In the genomic region with DNA sequence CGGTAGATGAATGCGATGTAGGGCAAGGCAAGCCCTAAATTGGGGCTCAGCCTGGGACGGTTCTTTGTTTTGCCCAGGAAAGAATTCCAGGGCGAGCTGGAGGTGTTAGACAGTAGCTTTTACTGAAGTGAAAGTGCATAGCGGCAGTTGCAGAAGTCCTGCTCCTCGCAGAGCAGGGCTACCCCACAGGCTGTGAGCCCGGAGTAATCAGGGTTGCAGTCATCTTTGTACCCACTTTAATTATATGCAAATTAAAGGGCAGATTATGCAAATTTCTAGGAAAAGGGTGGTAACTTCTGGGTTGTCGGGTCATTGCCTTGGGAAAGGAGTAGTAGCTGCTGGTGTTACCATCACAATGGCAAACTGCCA, we compare ENCODE assay signal across 8 cellular contexts. TPM values are rescaled to one million over a fixed set of nuclear protein-coding genes. Genes with fewer than 3 reads are reported as not detected.
DNase-seq lines count a peak whose midpoint lies in the region; ATAC-seq and TF ChIP-seq lines count a peak whose summit lies in the region.
"Had no signal": no experiment of that assay in that cellular context is flagged by ENCODE, and none has a peak within 500 bp of the region (broad histone marks: within the 10 kb centered on the region; RNA-seq: fewer than 3 reads in every experiment).

No MANE protein-coding gene starts in this region.

- no peaks in the 10 kb centered on the region for H3K9me3 Mint-ChIP-seq in activated CD4-positive, alpha-beta memory T cell treated with anti-CD3 and anti-CD28 coated beads for 36 hours
- no peaks in the 10 kb centered on the region for H3K9me3 Mint-ChIP-seq in natural killer cell

- H3K36me3 Mint-ChIP-seq in activated CD4-positive, alpha-beta memory T cell treated with anti-CD3 and anti-CD28 coated beads for 36 hours, result peaks cover 6% of the 10 kb centered on the region
- no peaks in the 10 kb centered on the region for H3K36me3 Mint-ChIP-seq in natural killer cell

- H3K4me1 Mint-ChIP-seq in activated CD4-positive, alpha-beta memory T cell treated with anti-CD3 and anti-CD28 coated beads for 36 hours (ENCODE audit: low read depth), result peaks cover 47% of the 10 kb centered on the region
- H3K4me1 Mint-ChIP-seq in natural killer cell, result peaks cover 59 to 65% of the 10 kb centered on the region in 2 donors

- H3K4me3 ChIP-seq in GM08714 (ENCODE audit: low read length), result peak overlapping the region; percentile 55; the same call in 1 of the 2 replicates

- POLR2A ChIA-PET in activated CD4-positive, alpha-beta memory T cell treated with anti-CD3 and anti-CD28 coated beads for 36 hours (lab: Charles Lee), result interaction anchor here (0.6 to 4.6 kb wide), 5 partner anchors 9 to 65 kb away, joined by 3 to 59 read pairs (median 14); a partner anchor contains a TSS

- CTCF ChIA-PET in activated CD4-positive, alpha-beta memory T cell treated with anti-CD3 and anti-CD28 coated beads for 36 hours (lab: Charles Lee), result interaction anchor here (1.0 to 5.5 kb wide), 7 partner anchors 11 to 65 kb away, joined by 3 to 29 read pairs (median 5); a partner anchor contains a TSS

- TF ChIP-seq CTCF in natural killer cell (IDR thresholded peaks at IDR 0.05), result no peak

- intact Hi-C loops in activated CD4-positive, alpha-beta memory T cell treated with anti-CD3 and anti-CD28 coated beads for 36 hours (cut with micrococcal nuclease), result loop anchor here (5.0 kb wide), 2 partner anchors 141 to 286 kb away; no protein-coding TSS in a partner anchor
- intact Hi-C loops in natural killer cell (cut with micrococcal nuclease), result loop anchor here (5.0 kb wide), 2 partner anchors 141 to 384 kb away; no protein-coding TSS in a partner anchor

- peak; percentile 16 for DNase-seq in activated CD4-positive, alpha-beta memory T cell treated with anti-CD3 and anti-CD28 coated beads for 36 hours
- peak; percentile 27 for DNase-seq in natural killer cell
- no peak for DNase-seq in COR-L47 (lab: John Stamatoyannopoulos, UW)
- no peak for DNase-seq in SK-N-DZ (ENCODE audit: low spot score)
- DNase-seq in NCI-H1417 treated with DMSO at 0.1 percent for 48 hours (lab: John Stamatoyannopoulos, UW), result no peak
- DNase-seq: NCI-H1105 treated with DMSO at 0.1 percent for 48 hours had no signal

- peak overlapping the region; percentile 94 for H3K27ac Mint-ChIP-seq in activated CD4-positive, alpha-beta memory T cell treated with anti-CD3 and anti-CD28 coated beads for 36 hours
- H3K27ac Mint-ChIP-seq in natural killer cell, result peak overlapping the region; percentile 97 to 99

- ATAC-seq in HG02981 (IDR thresholded peaks at IDR 0.05; ENCODE audit: unreplicated experiment) (peak; percentile 38), natural killer cell (no peak)

- peak overlapping the region; percentile 75 for H3K4me3 Mint-ChIP-seq in activated CD4-positive, alpha-beta memory T cell treated with anti-CD3 and anti-CD28 coated beads for 36 hours
- H3K4me3 Mint-ChIP-seq in natural killer cell, result peak overlapping the region; percentile 99

- no peaks in the 10 kb centered on the region for H3K27me3 Mint-ChIP-seq in activated CD4-positive, alpha-beta memory T cell treated with anti-CD3 and anti-CD28 coated beads for 36 hours
- no peaks in the 10 kb centered on the region for H3K27me3 Mint-ChIP-seq in natural killer cell (ENCODE audit: low read depth in 2 of 2)

RNA-seq across cellular contexts. Expression of a gene that starts 30.5 kb away (rescaled TPM):
- total RNA-seq in activated CD4-positive, alpha-beta memory T cell treated with anti-CD3 and anti-CD28 coated beads for 36 hours, result 10 to 100 TPM; 77.9 to 84.5 TPM
- total RNA-seq in natural killer cell, result 100 to 1,000 TPM; 141 to 167 (median 164) TPM
- polyA plus RNA-seq in SK-N-DZ (2014; cell fraction: cytosol; rRNA removed), result not detected in 2 replicates
- polyA plus RNA-seq in SK-N-DZ (2014; cell fraction: nucleus; rRNA removed), result not detected in 2 replicates

RNA-seq across cellular contexts. Expression of a gene that starts 35.8 kb away (rescaled TPM):
- total RNA-seq in activated CD4-positive, alpha-beta memory T cell treated with anti-CD3 and anti-CD28 coated beads for 36 hours, result 10 to 100 TPM; 17.1 to 18.2 TPM
- total RNA-seq in natural killer cell, result 10 to 100 TPM; 14.6 to 20.1 (median 15.3) TPM
- 0.71 and 0.80 TPM in 2 replicates for polyA plus RNA-seq in SK-N-DZ (2014; cell fraction: cytosol; rRNA removed)
- polyA plus RNA-seq in SK-N-DZ (2014; cell fraction: nucleus; rRNA removed), result 0.06 and 2.2 TPM in 2 replicates

Comparison
In these comparisons a context has a peak if more than half of its experiments do, and no peak if none do; other contexts are left out.
1. DNase-seq: peak in activated CD4-positive, alpha-beta memory T cell treated with anti-CD3 and anti-CD28 coated beads for 36 hours (single experiment) and natural killer cell (single experiment); none in COR-L47 (single experiment), SK-N-DZ (single experiment) and NCI-H1417 treated with DMSO at 0.1 percent for 48 hours (single experiment).